Comparison of ENCODE assay signal across 8 cellular contexts in the genomic region with DNA sequence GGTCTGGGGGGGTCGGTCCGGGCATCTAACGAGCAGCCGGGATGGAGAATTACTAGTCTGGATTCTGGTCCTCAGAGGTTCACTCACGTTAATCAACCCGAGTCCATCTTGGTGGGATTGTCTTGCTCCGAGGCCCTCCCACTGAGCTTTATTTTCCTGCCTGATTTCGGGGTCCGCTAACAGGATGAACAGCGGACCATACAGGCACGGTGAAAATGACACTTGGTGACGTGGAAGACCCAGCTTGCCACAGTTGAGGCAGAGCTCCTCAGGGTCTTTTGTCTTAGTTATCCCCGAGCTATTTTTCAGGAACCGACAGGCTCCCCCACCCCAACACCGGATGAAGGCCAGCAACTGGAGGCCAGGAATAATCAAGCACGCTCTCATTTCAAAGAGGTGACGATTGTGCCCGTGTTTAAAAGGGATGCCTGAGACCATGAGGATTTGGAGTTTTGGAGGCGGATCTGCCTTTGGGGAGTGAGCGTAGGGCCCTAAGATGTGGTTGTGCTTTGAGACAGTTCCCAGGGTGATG. TPM values are rescaled to one million over a fixed set of nuclear protein-coding genes. Genes with fewer than 3 reads are reported as not detected.
DNase-seq lines count a peak whose midpoint lies in the region; ATAC-seq, FAIRE-seq and TF ChIP-seq lines count a peak whose summit lies in the region.

No MANE protein-coding gene starts in this region.

- no peaks in the 10 kb centered on the region for H3K4me1 ChIP-seq in ES-I3 (ENCODE audit: insufficient read depth, low read length)

- no peaks in the 10 kb centered on the region for H3K27me3 Mint-ChIP-seq in stimulated activated naive CD8-positive, alpha-beta T cell treated with anti-CD3 and anti-CD28 coated beads, Interleukin-15, amount 100 ng/mL, for 72 hours

- peak; percentile 7 for ATAC-seq in HG03095 (IDR thresholded peaks at IDR 0.05; ENCODE audit: unreplicated experiment)
- ATAC-seq in stimulated activated naive CD8-positive, alpha-beta T cell treated with anti-CD3 and anti-CD28 coated beads, Interleukin-15, amount 100 ng/mL, for 72 hours, result peak; percentile 62
- ATAC-seq in GM18517 (IDR thresholded peaks at IDR 0.05; ENCODE audit: unreplicated experiment), result no peak
- no peak for ATAC-seq in HG03457 (IDR thresholded peaks at IDR 0.05; ENCODE audit: unreplicated experiment)

- FAIRE-seq in bronchial epithelial cell (lab: Jason Lieb, UNC), result no peak

- H3K4me3 ChIP-seq in bronchial epithelial cell (ENCODE audit: low read depth, low read length), result peak overlapping the region; percentile 45
- H3K4me3 ChIP-seq in kidney epithelial cell (ENCODE audit: low read depth, low read length), result peak overlapping the region; percentile 41

- H3K4me3 Mint-ChIP-seq in stimulated activated naive CD8-positive, alpha-beta T cell treated with anti-CD3 and anti-CD28 coated beads, Interleukin-15, amount 100 ng/mL, for 72 hours, result peak overlapping the region; percentile 86 to 95

- peak overlapping the region; percentile 53; the same call in 1 of the 2 replicates for H3K9ac ChIP-seq in ES-I3 (ENCODE audit: low read depth, low read length)

- H3K27ac Mint-ChIP-seq in stimulated activated naive CD8-positive, alpha-beta T cell treated with anti-CD3 and anti-CD28 coated beads, Interleukin-15, amount 100 ng/mL, for 72 hours, result peak overlapping the region; percentile 85 to 90

- TF ChIP-seq CTCF in bronchial epithelial cell (IDR thresholded peaks at IDR 0.05; ENCODE audit: insufficient read depth, low read length, severe bottlenecking) (no peak), kidney epithelial cell (IDR thresholded peaks at IDR 0.05; ENCODE audit: insufficient read depth, low read length, poor library complexity, severe bottlenecking) (no peak)

- no peaks in the 10 kb centered on the region for H3K9me3 ChIP-seq in ES-I3 (ENCODE audit: control insufficient read depth, insufficient read depth, low read length)

- H3K9me3 Mint-ChIP-seq in stimulated activated naive CD8-positive, alpha-beta T cell treated with anti-CD3 and anti-CD28 coated beads, Interleukin-15, amount 100 ng/mL, for 72 hours, result no peaks in the 10 kb centered on the region

- DNase-seq in bronchial epithelial cell (ENCODE audit: low read depth) (no peak), kidney epithelial cell (ENCODE audit: low read depth) (no peak), HuH-7.5 (ENCODE audit: low spot score) (no peak)
- peak in 1 of 2 donors; percentile 3 for DNase-seq in stimulated activated naive CD8-positive, alpha-beta T cell treated with anti-CD3 and anti-CD28 coated beads, Interleukin-15, amount 100 ng/mL, for 72 hours

- H3K27me3 ChIP-seq in bronchial epithelial cell (ENCODE audit: control insufficient read depth, insufficient read depth, low read length) (no peaks in the 10 kb centered on the region), kidney epithelial cell (ENCODE audit: control insufficient read depth, insufficient read depth, low read length) (no peaks in the 10 kb centered on the region)

- H3K36me3 ChIP-seq in ES-I3 (ENCODE audit: insufficient read depth, low read length) (no peaks in the 10 kb centered on the region), bronchial epithelial cell (ENCODE audit: control insufficient read depth, insufficient read depth, low read length) (no peaks in the 10 kb centered on the region), kidney epithelial cell (ENCODE audit: control insufficient read depth, insufficient read depth, low read length) (no peaks in the 10 kb centered on the region)

- H3K4me1 Mint-ChIP-seq in stimulated activated naive CD8-positive, alpha-beta T cell treated with anti-CD3 and anti-CD28 coated beads, Interleukin-15, amount 100 ng/mL, for 72 hours, result peaks cover 13% of the 10 kb centered on the region

RNA-seq across cellular contexts. Expression of a gene that starts 0.5 kb away (rescaled TPM):
- total RNA-seq in bronchial epithelial cell (0.13 TPM in 1 of 2 replicates, not detected in the other), kidney epithelial cell (not detected in 2 replicates)

RNA-seq across cellular contexts. Expression of a gene that starts 45.2 kb away (rescaled TPM):
- total RNA-seq in bronchial epithelial cell (177 and 249 TPM in 2 replicates), kidney epithelial cell (107 and 126 TPM in 2 replicates)

Comparison
In these comparisons a context has a peak if more than half of its experiments do, and no peak if none do; other contexts are left out.
1. ATAC-seq: peak in HG03095 (single experiment) and stimulated activated naive CD8-positive, alpha-beta T cell treated with anti-CD3 and anti-CD28 coated beads, Interleukin-15, amount 100 ng/mL, for 72 hours (single experiment); none in GM18517 (single experiment) and HG03457 (single experiment).